In genomic region chr15:78811124-78811824, GRCh38 we compare ENCODE assay signal across 8 cellular contexts. TPM values are rescaled to one million over a fixed set of nuclear protein-coding genes. Genes with fewer than 3 reads are reported as not detected.
A peak's percentile ranks its signal among the peaks of the same experiment; 100 is the strongest.
DNase-seq lines count a peak whose midpoint lies in the region; ATAC-seq and TF ChIP-seq lines count a peak whose summit lies in the region.

ADAMTS7 (minus strand) TSS chr15:78811464; CDS start chr15:78811220, 244 bp downstream.

- H3K9me3 ChIP-seq in Caco-2 (0 out of 2 replicates have a peak, but pooled peaks cover 5% of the 10 kb centered on the region), endocrine pancreas (ENCODE audit: control insufficient read depth, low read length) (no peaks in the 10 kb centered on the region)

- H3K4me1 ChIP-seq in Caco-2 (peaks cover 8% of the 10 kb centered on the region), endocrine pancreas (ENCODE audit: control insufficient read depth, insufficient read depth, low read length) (no peaks in the 10 kb centered on the region)

- H3K4me3 ChIP-seq in Caco-2 (ENCODE audit: low read depth, low read length) (peak within 1 kb of the TSS; percentile 54), endocrine pancreas (ENCODE audit: control insufficient read depth, insufficient read depth, low read length) (no peak within 1 kb of the TSS)

- CTCF ChIA-PET in Caco-2 (lab: Charles Lee), result interaction anchor here (0.5 to 2.1 kb wide), 6 partner anchors 11 to 62 kb away, joined by 3 to 7 read pairs (median 4); no protein-coding TSS in a partner anchor

- TF ChIP-seq CTCF in Caco-2 (IDR thresholded peaks at IDR 0.05; ENCODE audit: insufficient read depth in 1 of 2, low read depth in 1 of 2, low read length in 1 of 2, severe bottlenecking in 1 of 2, unreplicated experiment in 1 of 2), result peak; percentile 45 to 79

- intact Hi-C loops in Caco-2 (cut with micrococcal nuclease; ENCODE audit: unreplicated experiment), result loop anchor here (10.0 kb wide), 1 partner anchor 56 kb away; no protein-coding TSS in a partner anchor

- H3K27me3 ChIP-seq in Caco-2 (replicated peaks; ENCODE audit: control insufficient read depth, insufficient read depth, low read length) (no peaks in the 10 kb centered on the region), endocrine pancreas (ENCODE audit: control insufficient read depth, insufficient read depth, low read length) (no peaks in the 10 kb centered on the region)

- no TSS peak for BruUV-seq in Caco-2 (replicated peaks; lab: Mats Ljungman, UMichigan)

- peaks cover 10% of the 10 kb centered on the region for H3K4me1 Mint-ChIP-seq in Caco-2 (ENCODE audit: low read depth, unreplicated experiment)
- H3K4me1 Mint-ChIP-seq in memory B cell, result peaks cover 13% of the 10 kb centered on the region

- DNase-seq in Caco-2, result peak; percentile 66 to 76
- peak; percentile 29 for DNase-seq in NCI-H1048 (lab: John Stamatoyannopoulos, UW)
- peak; percentile 78 for DNase-seq in activated CD8-positive, alpha-beta memory T cell treated with anti-CD3 and anti-CD28 coated beads for 24 hours
- DNase-seq in memory B cell (ENCODE audit: low spot score in 2 of 2), result peak; percentile 37 to 64
- DNase-seq in stimulated activated CD8-positive, alpha-beta memory T cell treated with anti-CD3 and anti-CD28 coated beads, Interleukin-15, amount 100 ng/mL, for 4 hours (ENCODE audit: low read depth in 2 of 2), result peak; percentile 8 to 18

- H3K9ac ChIP-seq in endocrine pancreas (ENCODE audit: control insufficient read depth, insufficient read depth, low read length), result peak within 1 kb of the TSS; percentile 30

- POLR2A ChIA-PET in Caco-2 (lab: Charles Lee), result no interaction called here

- ATAC-seq in GM21529 (IDR thresholded peaks at IDR 0.05; ENCODE audit: unreplicated experiment) (peak; percentile 78), memory B cell (ENCODE audit: low read depth) (peak; percentile 72), GM21367 (IDR thresholded peaks at IDR 0.05; ENCODE audit: unreplicated experiment) (no peak)

- H3K36me3 Mint-ChIP-seq in Caco-2 (ENCODE audit: insufficient read depth, unreplicated experiment), result peaks cover 6% of the 10 kb centered on the region
- H3K36me3 Mint-ChIP-seq in memory B cell, result peaks cover 2% of the 10 kb centered on the region

- peak within 1 kb of the TSS; percentile 43 for H3K27ac Mint-ChIP-seq in Caco-2 (ENCODE audit: unreplicated experiment)
- H3K27ac Mint-ChIP-seq in memory B cell, result peak within 1 kb of the TSS; percentile 9

- H3K27me3 Mint-ChIP-seq in Caco-2 (ENCODE audit: insufficient read depth, unreplicated experiment) (peaks cover 9% of the 10 kb centered on the region), memory B cell (peaks cover 15% of the 10 kb centered on the region)

- H3K36me3 ChIP-seq in Caco-2 (ENCODE audit: control insufficient read depth, insufficient read depth, low read length) (no peaks in the 10 kb centered on the region), endocrine pancreas (ENCODE audit: control insufficient read depth, insufficient read depth, low read length) (no peaks in the 10 kb centered on the region)

- H3K4me3 Mint-ChIP-seq in Caco-2 (ENCODE audit: unreplicated experiment) (peak within 1 kb of the TSS; percentile 75), memory B cell (peak within 1 kb of the TSS; percentile 86)

- H3K9me3 Mint-ChIP-seq in Caco-2 (ENCODE audit: unreplicated experiment), result no peaks in the 10 kb centered on the region
- H3K9me3 Mint-ChIP-seq in memory B cell, result peaks cover 3% of the 10 kb centered on the region

RNA-seq across cellular contexts. Expression of gene ADAMTS7, which starts in this region (rescaled TPM):
- 1.1 and 2.0 TPM in 2 replicates for total RNA-seq in Caco-2 (2022)

Comparison
In these comparisons a context has a peak if more than half of its experiments do, and no peak if none do; other contexts are left out.
1. DNase-seq: peak in every context shown above with its lines; median percentile 78 in activated CD8-positive, alpha-beta memory T cell treated with anti-CD3 and anti-CD28 coated beads for 24 hours; 71 in Caco-2; 50 in memory B cell; 29 in NCI-H1048; 13 in stimulated activated CD8-positive, alpha-beta memory T cell treated with anti-CD3 and anti-CD28 coated beads, Interleukin-15, amount 100 ng/mL, for 4 hours.